ENCODE assay signal across 8 cellular contexts in genomic region chr2:84904717-84905174, GRCh38.
DNase-seq lines count a peak whose midpoint lies in the region; ATAC-seq lines count a peak whose summit lies in the region.

No MANE protein-coding gene starts in this region.

- ATAC-seq in HG02885 (IDR thresholded peaks at IDR 0.05; ENCODE audit: poor library complexity, unreplicated experiment), result no peak
- ATAC-seq in GM19463 (IDR thresholded peaks at IDR 0.05; ENCODE audit: unreplicated experiment), result no peak

- peak overlapping the region; percentile 87 for H3K27ac ChIP-seq in angular gyrus (ENCODE audit: low read depth, low read length)

- DNase-seq in NCI-H2171 treated with DMSO at 0.1 percent for 48 hours (lab: John Stamatoyannopoulos, UW) (peak; percentile 17), NCI-H2171 (lab: John Stamatoyannopoulos, UW) (no peak), NCI-H69 (lab: John Stamatoyannopoulos, UW) (peak; percentile 72), hypothalamus (lab: John Stamatoyannopoulos, UW) (peak in 27 of 51 donors; percentile 10 to 76 (median 29)), retina (peak; percentile 65)
